ENCODE assay signal across 8 cellular contexts in genomic region chr2:181891258-181891965, GRCh38. TPM values are rescaled to one million over a fixed set of nuclear protein-coding genes. Genes with fewer than 3 reads are reported as not detected.
A peak's percentile ranks its signal among the peaks of the same experiment; 100 is the strongest.
DNase-seq lines count a peak whose midpoint lies in the region; ATAC-seq and TF ChIP-seq lines count a peak whose summit lies in the region.

ITPRID2 (plus strand) TSS chr2:181891730; CDS start chr2:181892067, 337 bp downstream.

- no peaks in the 10 kb centered on the region for H4K20me1 ChIP-seq in OCI-LY3 (ENCODE audit: insufficient read depth, low read length)

- ATAC-seq in GM19467 (IDR thresholded peaks at IDR 0.05; ENCODE audit: unreplicated experiment) = peak; percentile 94

- H3K36me3 Mint-ChIP-seq in Caco-2 (ENCODE audit: insufficient read depth, unreplicated experiment) = peaks cover 20% of the 10 kb centered on the region
- peaks cover 32% of the 10 kb centered on the region for H3K36me3 Mint-ChIP-seq in activated T-cell treated with anti-CD3 and anti-CD28 coated beads, Interleukin-2, amount 50 U/mL, for 24 hours (ENCODE audit: low read depth)

- H3K79me2 ChIP-seq in OCI-LY3 (ENCODE audit: low read length) = peaks cover 13% of the 10 kb centered on the region

- TF ChIP-seq CTCF in Caco-2 (IDR thresholded peaks at IDR 0.05; ENCODE audit: insufficient read depth in 1 of 2, low read depth in 1 of 2, low read length in 1 of 2, severe bottlenecking in 1 of 2, unreplicated experiment in 1 of 2) (peak in 1 of 2 experiments; percentile 2), HL-60 (IDR thresholded peaks at IDR 0.05; ENCODE audit: insufficient read depth, low read length) (no peak), OCI-LY3 (IDR thresholded peaks at IDR 0.05; ENCODE audit: low read depth, low read length) (no peak), esophagus muscularis mucosa (IDR thresholded peaks at IDR 0.05) (peak; percentile 16 to 41 (median 35))

- H3K36me3 ChIP-seq in Caco-2 (ENCODE audit: control insufficient read depth, insufficient read depth, low read length) (no peaks in the 10 kb centered on the region), OCI-LY3 (replicated peaks; ENCODE audit: low read depth, low read length) (peaks cover 18% of the 10 kb centered on the region), esophagus muscularis mucosa (no peaks in the 10 kb centered on the region), muscle layer of duodenum (ENCODE audit: control insufficient read depth in 1 of 2, insufficient read depth in 2 of 2, low read length in 2 of 2) (peaks cover 0 to 4% of the 10 kb centered on the region in 2 donors)

- H3K9ac ChIP-seq in OCI-LY3 (ENCODE audit: low read length) = peak within 1 kb of the TSS; percentile 84

- WGBS in esophagus muscularis mucosa = 2% methylated on average over 20 of the region's 58 CpGs

- no peaks in the 10 kb centered on the region for H3K27me3 Mint-ChIP-seq in Caco-2 (ENCODE audit: insufficient read depth, unreplicated experiment)
- H3K27me3 Mint-ChIP-seq in activated T-cell treated with anti-CD3 and anti-CD28 coated beads, Interleukin-2, amount 50 U/mL, for 24 hours = peaks cover 25% of the 10 kb centered on the region

- H3K9me3 ChIP-seq in Caco-2 (no peaks in the 10 kb centered on the region), OCI-LY3 (ENCODE audit: insufficient read depth, low read length) (no peaks in the 10 kb centered on the region), esophagus muscularis mucosa (no peaks in the 10 kb centered on the region), muscle layer of duodenum (ENCODE audit: control insufficient read depth in 1 of 2, low read length in 2 of 2) (no peaks in the 10 kb centered on the region)

- no TSS peak for BruUV-seq in Caco-2 (replicated peaks; lab: Mats Ljungman, UMichigan)

- peak within 1 kb of the TSS; percentile 94 for H3K27ac ChIP-seq in HL-60 (replicated peaks)
- peak within 1 kb of the TSS; percentile 47 for H3K27ac ChIP-seq in OCI-LY3 (ENCODE audit: low read length)
- peak within 1 kb of the TSS; percentile 95 to 98 (median 96) for H3K27ac ChIP-seq in esophagus muscularis mucosa (replicated peaks in 1 of 4)
- H3K27ac ChIP-seq in muscle layer of duodenum (ENCODE audit: low read length) = peak within 1 kb of the TSS; percentile 96

- H3K27ac Mint-ChIP-seq in Caco-2 (ENCODE audit: unreplicated experiment) = peak within 1 kb of the TSS; percentile 91
- H3K27ac Mint-ChIP-seq in activated T-cell treated with anti-CD3 and anti-CD28 coated beads, Interleukin-2, amount 50 U/mL, for 24 hours = peak within 1 kb of the TSS; percentile 88

- H3K4me3 Mint-ChIP-seq in Caco-2 (ENCODE audit: unreplicated experiment) = peak within 1 kb of the TSS; percentile 93
- peak within 1 kb of the TSS; percentile 91 for H3K4me3 Mint-ChIP-seq in activated T-cell treated with anti-CD3 and anti-CD28 coated beads, Interleukin-2, amount 50 U/mL, for 24 hours

- H3K4me3 ChIP-seq in Caco-2 (ENCODE audit: low read depth, low read length) = peak within 1 kb of the TSS; percentile 83
- H3K4me3 ChIP-seq in HL-60 (replicated peaks; ENCODE audit: insufficient read depth, low read length) = peak within 1 kb of the TSS; percentile 75
- H3K4me3 ChIP-seq in OCI-LY3 (ENCODE audit: low read length) = peak within 1 kb of the TSS; percentile 92
- peak within 1 kb of the TSS; percentile 83 to 96 (median 90) for H3K4me3 ChIP-seq in esophagus muscularis mucosa
- peak within 1 kb of the TSS; percentile 94 to 97 for H3K4me3 ChIP-seq in muscle layer of duodenum (ENCODE audit: low read depth in 1 of 2, low read length in 2 of 2)

- H3K4me1 ChIP-seq in Caco-2 (peaks cover 25% of the 10 kb centered on the region), OCI-LY3 (ENCODE audit: low read length) (peaks cover 16% of the 10 kb centered on the region), esophagus muscularis mucosa (peaks cover 26 to 50% (median 43%) of the 10 kb centered on the region in 4 donors), muscle layer of duodenum (ENCODE audit: control insufficient read depth in 1 of 2, insufficient read depth in 2 of 2, low read length in 2 of 2) (peaks cover 7 to 20% of the 10 kb centered on the region in 2 donors)

- H3K27me3 ChIP-seq in Caco-2 (replicated peaks; ENCODE audit: control insufficient read depth, insufficient read depth, low read length) (no peaks in the 10 kb centered on the region), HL-60 (ENCODE audit: insufficient read depth, poor library complexity, severe bottlenecking) (no peaks in the 10 kb centered on the region), OCI-LY3 (ENCODE audit: low read depth, low read length) (peaks cover 10% of the 10 kb centered on the region), esophagus muscularis mucosa (no peaks in the 10 kb centered on the region), muscle layer of duodenum (ENCODE audit: low read depth, low read length) (no peaks in the 10 kb centered on the region)

- no peak for TF ChIP-seq EP300 in esophagus muscularis mucosa (IDR thresholded peaks at IDR 0.05)

- DNase-seq in Caco-2 = peak; percentile 84 to 88
- DNase-seq in HL-60 (ENCODE audit: low read depth in 1 of 2, low spot score in 1 of 2) = peak; percentile 34 to 77
- DNase-seq in activated T-cell treated with anti-CD3 and anti-CD28 coated beads, Interleukin-2, amount 50 U/mL, for 24 hours = peak; percentile 80
- DNase-seq in esophagus muscularis mucosa (ENCODE audit: extremely low spot score) = peak; percentile 94
- peak; percentile 47 to 64 for DNase-seq in stimulated activated CD8-positive, alpha-beta memory T cell treated with anti-CD3 and anti-CD28 coated beads, Interleukin-7, amount 100 ng/mL, for 48 hours (ENCODE audit: extremely low read depth in 1 of 2, low read depth in 1 of 2)

- CTCF ChIA-PET in Caco-2 (lab: Charles Lee) = interaction anchor here (0.6 kb wide), 2 partner anchors 195 to 1150 kb away, joined by 3 to 5 read pairs; no protein-coding TSS in a partner anchor

- TF ChIP-seq POLR2A in esophagus muscularis mucosa (IDR thresholded peaks at IDR 0.05; ENCODE audit: low read depth) = no peak

- intact Hi-C loops in Caco-2 (cut with micrococcal nuclease; ENCODE audit: unreplicated experiment) (loop anchor here (1.0 to 10.0 kb wide), 3 partner anchors 51 to 317 kb away; no protein-coding TSS in a partner anchor), esophagus muscularis mucosa (cut with DNase I) (no loop called here)

- peaks cover 8% of the 10 kb centered on the region for H3K4me1 Mint-ChIP-seq in Caco-2 (ENCODE audit: low read depth, unreplicated experiment)
- peaks cover 31% of the 10 kb centered on the region for H3K4me1 Mint-ChIP-seq in activated T-cell treated with anti-CD3 and anti-CD28 coated beads, Interleukin-2, amount 50 U/mL, for 24 hours (ENCODE audit: low read depth)

- POLR2A ChIA-PET in Caco-2 (lab: Charles Lee) = no interaction called here

- peak within 1 kb of the TSS; percentile 95 for H3K4me2 ChIP-seq in OCI-LY3 (ENCODE audit: low read length)

- H2AFZ ChIP-seq in OCI-LY3 (ENCODE audit: low read depth, low read length) = peak within 1 kb of the TSS; percentile 100

- no peaks in the 10 kb centered on the region for H3K9me3 Mint-ChIP-seq in Caco-2 (ENCODE audit: unreplicated experiment)
- no peaks in the 10 kb centered on the region for H3K9me3 Mint-ChIP-seq in activated T-cell treated with anti-CD3 and anti-CD28 coated beads, Interleukin-2, amount 50 U/mL, for 24 hours

RNA-seq across cellular contexts. Expression of gene ITPRID2, which starts in this region (rescaled TPM):
- total RNA-seq in Caco-2 (2022) (54.8 and 62.0 TPM in 2 replicates), esophagus muscularis mucosa (100 to 1,000 TPM in 3 of 4 donors, 10 to 100 TPM in 1; 98.6 to 113 (median 103) TPM)

Comparison
In these comparisons a context has a peak if more than half of its experiments do, and no peak if none do; other contexts are left out.
1. Peak in every context shown above with its lines: DNase-seq, ATAC-seq, H3K4me3 ChIP-seq and H3K27ac ChIP-seq.
2. CTCF ChIP-seq: peak in esophagus muscularis mucosa (3 of 3); none in HL-60 (single experiment) and OCI-LY3 (single experiment).